12 cellular contexts compared by ENCODE assay signal in the genomic region with DNA sequence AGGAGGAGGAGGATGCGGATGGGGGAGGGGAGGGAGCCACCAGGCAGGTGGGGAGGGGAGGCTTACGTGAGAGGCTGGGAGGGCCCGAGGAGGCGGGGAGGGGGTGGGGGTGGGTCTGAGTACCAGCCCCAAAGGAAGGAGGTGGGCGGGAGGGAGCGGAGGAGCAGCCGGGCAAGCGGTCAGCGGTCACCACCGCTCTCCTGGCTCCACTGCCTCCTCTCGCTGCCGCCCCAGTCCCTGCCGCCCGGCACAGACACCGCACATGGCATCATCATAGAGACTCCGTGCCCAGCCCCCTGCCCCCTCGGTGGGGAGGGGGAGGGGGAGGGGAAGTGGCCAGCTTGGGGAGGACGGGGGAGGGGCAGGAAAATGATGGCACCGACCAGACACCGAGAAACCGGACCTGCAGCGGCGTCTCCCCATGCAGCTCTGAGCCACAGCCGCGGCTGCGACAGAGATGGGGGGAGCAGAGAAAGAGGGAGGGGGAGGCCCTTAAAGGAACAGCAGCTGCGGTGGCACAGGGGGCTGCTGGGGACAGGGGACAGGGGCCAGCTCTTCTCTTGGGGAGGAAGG. TPM values are rescaled to one million over a fixed set of nuclear protein-coding genes. Genes with fewer than 3 reads are reported as not detected.
A peak's percentile ranks its signal among the peaks of the same experiment; 100 is the strongest.
DNase-seq lines count a peak whose midpoint lies in the region; TF ChIP-seq lines count a peak whose summit lies in the region.
"Had no signal": no experiment of that assay in that cellular context is flagged by ENCODE, and none has a peak within 500 bp of the region (broad histone marks: within the 10 kb centered on the region; RNA-seq: fewer than 3 reads in every experiment).

A gene with protein sequence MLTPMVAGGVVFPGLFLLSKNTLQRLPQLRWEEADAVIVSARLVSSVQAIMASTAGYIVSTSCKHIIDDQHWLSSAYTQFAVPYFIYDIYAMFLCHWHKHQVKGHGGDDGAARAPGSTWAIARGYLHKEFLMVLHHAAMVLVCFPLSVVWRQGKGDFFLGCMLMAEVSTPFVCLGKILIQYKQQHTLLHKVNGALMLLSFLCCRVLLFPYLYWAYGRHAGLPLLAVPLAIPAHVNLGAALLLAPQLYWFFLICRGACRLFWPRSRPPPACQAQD (minus strand): TSS at position 431 of the 573 bp plus-strand sequence. CDS start 744 bp downstream, outside the sequence.

- peaks cover 11% of the 10 kb centered on the region for H3K4me1 Mint-ChIP-seq in endothelial cell (ENCODE audit: unreplicated experiment)
- H3K4me1 Mint-ChIP-seq in progenitor cell of endocrine pancreas (ENCODE audit: low read depth) = no peaks in the 10 kb centered on the region

- DNase-seq in NCI-H1417 (lab: John Stamatoyannopoulos, UW) (peak in 2 of 3 experiments; percentile 55 to 81), NCI-H1417 treated with DMSO at 0.1 percent for 48 hours (lab: John Stamatoyannopoulos, UW) (no peak), NCI-H82 (lab: John Stamatoyannopoulos, UW) (peak; percentile 84), endothelial cell (ENCODE audit: low spot score) (no peak), progenitor cell of endocrine pancreas (ENCODE audit: low spot score, unreplicated experiment) (no peak), COLO829 (ENCODE audit: low spot score) (no peak), RPMI8226 (no peak)
- DNase-seq in stimulated activated CD4-positive, alpha-beta T cell treated with anti-CD3 and anti-CD28 coated beads, Interleukin-4, amount 100 ng/mL, for 4 hours = no peak
- DNase-seq: activated CD4-positive, alpha-beta T cell treated with anti-CD3 and anti-CD28 coated beads, Interleukin-2, amount 50 U/mL, for 1 hour; dermis blood vessel endothelial cell; lower lobe of right lung; NCI-H1694 treated with DMSO at 0.1 percent for 48 hours had no signal

- H3K9me3 Mint-ChIP-seq in endothelial cell (ENCODE audit: unreplicated experiment) (no peaks in the 10 kb centered on the region), progenitor cell of endocrine pancreas (ENCODE audit: low read depth) (no peaks in the 10 kb centered on the region)

- TF ChIP-seq CTCF in endothelial cell (IDR thresholded peaks at IDR 0.05; ENCODE audit: unreplicated experiment) (no peak), progenitor cell of endocrine pancreas (IDR thresholded peaks at IDR 0.05; ENCODE audit: unreplicated experiment) (no peak)

- H3K27ac Mint-ChIP-seq in endothelial cell (ENCODE audit: unreplicated experiment) = no peak within 1 kb of the TSS
- H3K27ac Mint-ChIP-seq in progenitor cell of endocrine pancreas = no peak within 1 kb of the TSS

- peak within 1 kb of the TSS; percentile 18 for H3K4me3 Mint-ChIP-seq in endothelial cell (ENCODE audit: unreplicated experiment)
- H3K4me3 Mint-ChIP-seq in progenitor cell of endocrine pancreas (ENCODE audit: low read depth) = peak within 1 kb of the TSS; percentile 42

- H3K27me3 Mint-ChIP-seq in endothelial cell (ENCODE audit: unreplicated experiment) (peaks cover 16% of the 10 kb centered on the region), progenitor cell of endocrine pancreas (peaks cover 70% of the 10 kb centered on the region)

- H3K36me3 Mint-ChIP-seq in endothelial cell (ENCODE audit: low read depth, unreplicated experiment) (peaks cover 3% of the 10 kb centered on the region), progenitor cell of endocrine pancreas (ENCODE audit: insufficient read depth) (no peaks in the 10 kb centered on the region)

RNA-seq across cellular contexts. Expression of the gene that starts here (rescaled TPM):
- total RNA-seq in endothelial cell (ENCODE audit: unreplicated experiment) = 1.4 TPM
- total RNA-seq in progenitor cell of endocrine pancreas = 1.5 and 1.7 TPM in 2 replicates
- total RNA-seq: dermis blood vessel endothelial cell, lower lobe of right lung had no signal

Comparison
In these comparisons a context has a peak if more than half of its experiments do, and no peak if none do; other contexts are left out.
1. DNase-seq: peak in NCI-H1417 (2 of 3) and NCI-H82 (single experiment); none in NCI-H1417 treated with DMSO at 0.1 percent for 48 hours (single experiment), endothelial cell (single experiment), progenitor cell of endocrine pancreas (single experiment), stimulated activated CD4-positive, alpha-beta T cell treated with anti-CD3 and anti-CD28 coated beads, Interleukin-4, amount 100 ng/mL, for 4 hours (0 of 2), COLO829 (single experiment) and RPMI8226 (single experiment).